12 cellular contexts compared by ENCODE assay signal in the genomic region with DNA sequence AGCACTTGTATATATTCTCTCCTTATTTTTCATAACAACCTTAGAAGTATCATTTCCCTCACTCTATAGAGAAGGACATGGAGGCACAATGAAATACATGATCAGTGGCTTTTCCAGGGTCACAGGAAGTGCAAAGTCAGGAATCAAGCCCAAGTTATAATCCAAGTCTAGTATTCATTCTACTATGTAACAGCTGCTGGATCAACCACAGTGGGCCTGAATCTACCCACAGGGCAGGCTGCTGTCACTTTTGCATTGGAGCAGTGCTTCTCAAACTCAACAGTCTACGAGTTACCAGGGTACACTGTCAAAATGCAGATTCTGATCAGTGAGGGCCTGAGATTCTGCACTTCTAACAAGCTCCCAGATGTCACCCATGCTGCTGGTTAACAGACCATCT. TPM values are rescaled to one million over a fixed set of nuclear protein-coding genes. Genes with fewer than 3 reads are reported as not detected.
DNase-seq lines count a peak whose midpoint lies in the region; ATAC-seq, FAIRE-seq and TF ChIP-seq lines count a peak whose summit lies in the region.
"Had no signal": no experiment of that assay in that cellular context is flagged by ENCODE, and none has a peak within 500 bp of the region (broad histone marks: within the 10 kb centered on the region; RNA-seq: fewer than 3 reads in every experiment).

No MANE protein-coding gene starts in this region.

- H3K4me1 ChIP-seq in adipocyte (ENCODE audit: control insufficient read depth, insufficient read depth, low read length) (peaks cover 25% of the 10 kb centered on the region), vagina (peaks cover 32% of the 10 kb centered on the region)
- H3K4me1 ChIP-seq: BLaER1 had no signal

- peak overlapping the region; percentile 13 for H3K9ac ChIP-seq in adipocyte (ENCODE audit: low read length)
- H3K9ac ChIP-seq: BLaER1 had no signal

- H3K9me3 Mint-ChIP-seq in stimulated activated naive CD8-positive, alpha-beta T cell treated with anti-CD3 and anti-CD28 coated beads, Interleukin-15, Interleukin-2, amounts not matched to agents 100 ng/mL and 50 ng/mL, for 24 hours: no peaks in the 10 kb centered on the region
- H3K9me3 Mint-ChIP-seq in stimulated activated naive CD8-positive, alpha-beta T cell treated with anti-CD3 and anti-CD28 coated beads, Interleukin-15, amount 100 ng/mL, for 72 hours: no peaks in the 10 kb centered on the region
- H3K9me3 Mint-ChIP-seq in mesothelial cell of epicardium: no peaks in the 10 kb centered on the region
- H3K9me3 Mint-ChIP-seq: activated B cell treated with CpG ODN at 0.5 μM for 24 hours had no signal

- peak overlapping the region; percentile 76 for H3K27ac ChIP-seq in vagina
- H3K27ac ChIP-seq: BLaER1 had no signal

- no peak for ATAC-seq in stimulated activated naive CD8-positive, alpha-beta T cell treated with anti-CD3 and anti-CD28 coated beads, Interleukin-15, amount 100 ng/mL, for 72 hours
- no peak for ATAC-seq in HG03521 (IDR thresholded peaks at IDR 0.05; ENCODE audit: unreplicated experiment)

- H3K9me3 ChIP-seq in adipocyte (ENCODE audit: control insufficient read depth, low read length) (no peaks in the 10 kb centered on the region), vagina (no peaks in the 10 kb centered on the region)
- H3K9me3 ChIP-seq: BLaER1 had no signal

- peaks cover 59% of the 10 kb centered on the region for H3K36me3 Mint-ChIP-seq in stimulated activated naive CD8-positive, alpha-beta T cell treated with anti-CD3 and anti-CD28 coated beads, Interleukin-15, Interleukin-2, amounts not matched to agents 100 ng/mL and 50 ng/mL, for 24 hours (ENCODE audit: low read depth)
- H3K36me3 Mint-ChIP-seq in mesothelial cell of epicardium: peaks cover 31% of the 10 kb centered on the region

- H3K36me3 ChIP-seq in adipocyte (ENCODE audit: control insufficient read depth, insufficient read depth, low read length, severe bottlenecking) (peaks cover 95% of the 10 kb centered on the region), vagina (peaks cover 5 to 98% of the 10 kb centered on the region in 2 donors)

- intact Hi-C loops in vagina (cut with DNase I): no loop called here

- no peak for TF ChIP-seq CTCF in mesothelial cell of epicardium (IDR thresholded peaks at IDR 0.05; ENCODE audit: unreplicated experiment)
- no peak for TF ChIP-seq CTCF in vagina (IDR thresholded peaks at IDR 0.05)

- H3K27me3 Mint-ChIP-seq in stimulated activated naive CD8-positive, alpha-beta T cell treated with anti-CD3 and anti-CD28 coated beads, Interleukin-15, Interleukin-2, amounts not matched to agents 100 ng/mL and 50 ng/mL, for 24 hours: no peaks in the 10 kb centered on the region
- H3K27me3 Mint-ChIP-seq in stimulated activated naive CD8-positive, alpha-beta T cell treated with anti-CD3 and anti-CD28 coated beads, Interleukin-15, amount 100 ng/mL, for 72 hours: no peaks in the 10 kb centered on the region
- H3K27me3 Mint-ChIP-seq in mesothelial cell of epicardium (ENCODE audit: low read depth): no peaks in the 10 kb centered on the region
- H3K27me3 Mint-ChIP-seq: activated B cell treated with CpG ODN at 0.5 μM for 24 hours had no signal

- no peak overlapping the region for H3K4me3 Mint-ChIP-seq in stimulated activated naive CD8-positive, alpha-beta T cell treated with anti-CD3 and anti-CD28 coated beads, Interleukin-15, Interleukin-2, amounts not matched to agents 100 ng/mL and 50 ng/mL, for 24 hours
- H3K4me3 Mint-ChIP-seq in stimulated activated naive CD8-positive, alpha-beta T cell treated with anti-CD3 and anti-CD28 coated beads, Interleukin-15, amount 100 ng/mL, for 72 hours: no peak overlapping the region
- H3K4me3 Mint-ChIP-seq in mesothelial cell of epicardium: no peak overlapping the region
- H3K4me3 Mint-ChIP-seq: activated B cell treated with CpG ODN at 0.5 μM for 24 hours had no signal

- H3K4me1 Mint-ChIP-seq in stimulated activated naive CD8-positive, alpha-beta T cell treated with anti-CD3 and anti-CD28 coated beads, Interleukin-15, Interleukin-2, amounts not matched to agents 100 ng/mL and 50 ng/mL, for 24 hours (ENCODE audit: low read depth): no peaks in the 10 kb centered on the region
- no peaks in the 10 kb centered on the region for H3K4me1 Mint-ChIP-seq in stimulated activated naive CD8-positive, alpha-beta T cell treated with anti-CD3 and anti-CD28 coated beads, Interleukin-15, amount 100 ng/mL, for 72 hours
- no peaks in the 10 kb centered on the region for H3K4me1 Mint-ChIP-seq in mesothelial cell of epicardium
- H3K4me1 Mint-ChIP-seq: activated B cell treated with CpG ODN at 0.5 μM for 24 hours had no signal

- FAIRE-seq in H54 (lab: Jason Lieb, UNC): no peak
- FAIRE-seq: colon had no signal

- TF ChIP-seq POLR2A in vagina (IDR thresholded peaks at IDR 0.05) (no peak), H54 (IDR thresholded peaks at IDR 0.05; ENCODE audit: low read depth, low read length) (no peak)

- peak overlapping the region; percentile 43 for H3K27ac Mint-ChIP-seq in stimulated activated naive CD8-positive, alpha-beta T cell treated with anti-CD3 and anti-CD28 coated beads, Interleukin-15, Interleukin-2, amounts not matched to agents 100 ng/mL and 50 ng/mL, for 24 hours
- H3K27ac Mint-ChIP-seq in stimulated activated naive CD8-positive, alpha-beta T cell treated with anti-CD3 and anti-CD28 coated beads, Interleukin-15, amount 100 ng/mL, for 72 hours: peak overlapping the region in 1 of 2 donors; percentile 85
- H3K27ac Mint-ChIP-seq in mesothelial cell of epicardium: peak overlapping the region; percentile 74
- H3K27ac Mint-ChIP-seq: activated B cell treated with CpG ODN at 0.5 μM for 24 hours had no signal

- H3K27me3 ChIP-seq in adipocyte (replicated peaks; ENCODE audit: control insufficient read depth, insufficient read depth, low read length) (no peaks in the 10 kb centered on the region), vagina (no peaks in the 10 kb centered on the region)
- H3K27me3 ChIP-seq: BLaER1 had no signal

- no peak overlapping the region for H3K4me3 ChIP-seq in adipocyte (ENCODE audit: low read length)
- H3K4me3 ChIP-seq in vagina: no peak overlapping the region
- H3K4me3 ChIP-seq: BLaER1 had no signal

- DNase-seq in stimulated activated naive CD8-positive, alpha-beta T cell treated with anti-CD3 and anti-CD28 coated beads, Interleukin-15, amount 100 ng/mL, for 72 hours: no peak
- DNase-seq in adipocyte (ENCODE audit: low read depth) (no peak), mesothelial cell of epicardium (ENCODE audit: low spot score in 2 of 2, unreplicated experiment in 2 of 2) (no peak), vagina (ENCODE audit: extremely low spot score in 2 of 2) (no peak), H54 (ENCODE audit: insufficient read length, low spot score) (no peak)
- no peak for DNase-seq in activated CD4-positive, alpha-beta T cell treated with anti-CD3 and anti-CD28 coated beads for 4 hours
- DNase-seq: activated B cell treated with CpG ODN at 0.5 μM for 24 hours, activated gamma-delta T cell had no signal

RNA-seq across cellular contexts. Expression of gene ZDHHC16, which starts 18.3 kb away (rescaled TPM):
- 36.9 to 41.4 TPM (median 39.7 TPM) in 3 replicates for total RNA-seq in mesothelial cell of epicardium
- total RNA-seq in vagina: 27.3 TPM

RNA-seq across cellular contexts. Expression of gene EXOSC1, which starts 18.4 kb away (rescaled TPM):
- total RNA-seq in mesothelial cell of epicardium (28.2 to 31.2 TPM (median 30.6 TPM) in 3 replicates), vagina (37.6 TPM)

RNA-seq across cellular contexts. Expression of gene MMS19, which starts 34.0 kb away (rescaled TPM):
- total RNA-seq in mesothelial cell of epicardium (82.5 to 88.1 TPM (median 84.9 TPM) in 3 replicates), vagina (92.6 TPM)

RNA-seq across cellular contexts. Expression of gene UBTD1, which starts 34.5 kb away (rescaled TPM):
- total RNA-seq in mesothelial cell of epicardium (9.1 to 9.4 TPM (median 9.4 TPM) in 3 replicates), vagina (18.4 TPM)

RNA-seq across cellular contexts. Expression of gene PGAM1, which starts 38.2 kb away (rescaled TPM):
- total RNA-seq in mesothelial cell of epicardium: 188 to 197 TPM (median 188 TPM) in 3 replicates
- 224 TPM for total RNA-seq in vagina
